15 cellular contexts compared by ENCODE assay signal in the genomic region with DNA sequence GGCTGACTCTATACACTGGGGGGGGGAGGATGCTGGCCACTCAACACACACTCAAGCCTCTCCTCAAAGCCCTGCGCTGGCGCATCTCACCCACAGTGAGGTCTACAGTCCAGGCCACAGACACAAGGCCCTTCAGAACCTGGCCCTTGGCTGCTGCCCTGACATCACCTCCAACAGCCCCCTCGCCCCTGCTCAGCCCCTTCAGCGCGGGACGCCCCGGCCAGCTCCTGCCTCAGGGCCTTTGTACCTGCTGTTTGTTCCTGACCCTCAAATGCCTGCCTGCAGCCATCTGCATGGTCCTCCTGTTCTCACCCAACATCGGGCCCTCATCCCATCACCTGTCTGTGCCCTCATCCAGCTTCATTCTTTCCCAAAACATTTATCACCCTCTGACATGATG.
DNase-seq lines count a peak whose midpoint lies in the region; TF ChIP-seq lines count a peak whose summit lies in the region.
"Had no signal": no experiment of that assay in that cellular context is flagged by ENCODE, and none has a peak within 500 bp of the region (broad histone marks: within the 10 kb centered on the region; RNA-seq: fewer than 3 reads in every experiment).

No MANE protein-coding gene starts in this region.

- H2AFZ ChIP-seq in H9 (ENCODE audit: low read length) = no peak overlapping the region
- H2AFZ ChIP-seq: GM23248 had no signal

- H3K27ac ChIP-seq in H9 (ENCODE audit: insufficient read length, low read depth, low read length) = no peak overlapping the region
- H3K27ac ChIP-seq: BLaER1 treated with 17β-estradiol and CSF1 and Interleukin-3, amounts not matched to agents 10 nM and 100 nM; GM23248; HL-60 had no signal

- peaks cover 8% of the 10 kb centered on the region for H3K9me3 Mint-ChIP-seq in activated T-cell treated with anti-CD3 and anti-CD28 coated beads, Interleukin-2, amount 50 U/mL, for 24 hours
- H3K9me3 Mint-ChIP-seq in H9 = peaks cover 7 to 13% of the 10 kb centered on the region in 2 experiments
- no peaks in the 10 kb centered on the region for H3K9me3 Mint-ChIP-seq in activated T-helper 1 cell treated with anti-CD3 and anti-CD28 coated beads, Interleukin-12 subunit alpha, Interleukin-12 subunit beta, Interleukin-2, Interleukin-4 antibody, amounts not matched to agents 30 ng/mL and 10 ng/mL and 1 ng/mL, durations not matched to agents 14 hours and 24 hours and 36 hours

- no peak overlapping the region for H4K5ac ChIP-seq in H9 (ENCODE audit: insufficient read length, low read depth, low read length)

- H4K20me1 ChIP-seq in H9 (ENCODE audit: control insufficient read depth, insufficient read depth, insufficient read length) = no peaks in the 10 kb centered on the region
- H4K20me1 ChIP-seq: BLaER1 treated with 17β-estradiol and CSF1 and Interleukin-3, amounts not matched to agents 10 nM and 100 nM had no signal

- peaks cover 4% of the 10 kb centered on the region; the same call in 1 of the 2 replicates for H3K4me1 ChIP-seq in H9 (ENCODE audit: insufficient read depth, low read length)

- H3K18ac ChIP-seq in H9 (ENCODE audit: insufficient read length, low read depth, low read length) = peak overlapping the region; percentile 25

- H3K9me3 ChIP-seq in H9 (ENCODE audit: control insufficient read depth, low read depth, low read length) = peaks cover 3% of the 10 kb centered on the region

- no peak overlapping the region for H3K4me2 ChIP-seq in H9 (ENCODE audit: insufficient read depth, insufficient read length, low read length)
- H3K4me2 ChIP-seq: BLaER1 treated with 17β-estradiol and CSF1 and Interleukin-3, amounts not matched to agents 10 nM and 100 nM had no signal

- no peak overlapping the region for H3T11ph ChIP-seq in H9 (ENCODE audit: low read length)

- TF ChIP-seq CTCF in H9 (conservative IDR thresholded peaks at IDR 0.05) = no peak

- no peaks in the 10 kb centered on the region for H3K27me3 ChIP-seq in H9 (ENCODE audit: insufficient read depth, low read length)

- WGBS in H9 (ENCODE audit: extremely low coverage, insufficient read length, low lambda C conversion rate) = no CpG with 5 or more reads among the region's 8 CpGs

- H3K14ac ChIP-seq in H9 (ENCODE audit: insufficient read depth, low read length) = no peak overlapping the region

- H3K36me3 Mint-ChIP-seq in activated T-cell treated with anti-CD3 and anti-CD28 coated beads, Interleukin-2, amount 50 U/mL, for 24 hours (ENCODE audit: low read depth) = no peaks in the 10 kb centered on the region
- H3K36me3 Mint-ChIP-seq in H9 (ENCODE audit: insufficient read depth in 1 of 3, low read depth in 3 of 3) = peaks cover 0 to 4% (median 3%) of the 10 kb centered on the region in 3 experiments; a peak in 2 of 7 replicates
- no peaks in the 10 kb centered on the region for H3K36me3 Mint-ChIP-seq in activated T-helper 1 cell treated with anti-CD3 and anti-CD28 coated beads, Interleukin-12 subunit alpha, Interleukin-12 subunit beta, Interleukin-2, Interleukin-4 antibody, amounts not matched to agents 30 ng/mL and 10 ng/mL and 1 ng/mL, durations not matched to agents 14 hours and 24 hours and 36 hours (ENCODE audit: low read depth)
- H3K36me3 Mint-ChIP-seq: CD4-positive, CD25-positive, alpha-beta regulatory T cell had no signal

- no peak overlapping the region for H2BK20ac ChIP-seq in H9 (ENCODE audit: low read depth, low read length, poor library complexity, severe bottlenecking)

- H3K27me3 Mint-ChIP-seq in activated T-cell treated with anti-CD3 and anti-CD28 coated beads, Interleukin-2, amount 50 U/mL, for 24 hours = peaks cover 7% of the 10 kb centered on the region
- peaks cover 2% of the 10 kb centered on the region; the same call in 1 of the 2 replicates for H3K27me3 Mint-ChIP-seq in H9 (ENCODE audit: low read depth)
- H3K27me3 Mint-ChIP-seq in activated T-helper 1 cell treated with anti-CD3 and anti-CD28 coated beads, Interleukin-12 subunit alpha, Interleukin-12 subunit beta, Interleukin-2, Interleukin-4 antibody, amounts not matched to agents 30 ng/mL and 10 ng/mL and 1 ng/mL, durations not matched to agents 14 hours and 24 hours and 36 hours (ENCODE audit: insufficient read depth) = no peaks in the 10 kb centered on the region

- no peaks in the 10 kb centered on the region for H3K79me2 ChIP-seq in H9 (ENCODE audit: insufficient read depth, low read length)

- H3K27ac Mint-ChIP-seq in activated T-cell treated with anti-CD3 and anti-CD28 coated beads, Interleukin-2, amount 50 U/mL, for 24 hours = no peak overlapping the region
- H3K27ac Mint-ChIP-seq in H9 = no peak overlapping the region
- no peak overlapping the region for H3K27ac Mint-ChIP-seq in activated T-helper 1 cell treated with anti-CD3 and anti-CD28 coated beads, Interleukin-12 subunit alpha, Interleukin-12 subunit beta, Interleukin-2, Interleukin-4 antibody, amounts not matched to agents 30 ng/mL and 10 ng/mL and 1 ng/mL, durations not matched to agents 14 hours and 24 hours and 36 hours
- H3K27ac Mint-ChIP-seq: CD4-positive, CD25-positive, alpha-beta regulatory T cell had no signal

- H2BK15ac ChIP-seq in H9 (ENCODE audit: low read depth, low read length) = no peak overlapping the region

- H3K23me2 ChIP-seq in H9 (ENCODE audit: insufficient read length, low read depth, low read length, poor library complexity, severe bottlenecking) = no peaks in the 10 kb centered on the region

- intact Hi-C loops in posterior vena cava (cut with DNase I) = no loop called here
- intact Hi-C loops in activated T-helper 1 cell treated with anti-CD3 and anti-CD28 coated beads, Interleukin-12 subunit alpha, Interleukin-12 subunit beta, Interleukin-2, Interleukin-4 antibody, amounts not matched to agents 30 ng/mL and 10 ng/mL and 1 ng/mL, durations not matched to agents 14 hours and 24 hours and 36 hours (cut with micrococcal nuclease) = no loop called here

- DNase-seq in activated T-cell treated with anti-CD3 and anti-CD28 coated beads, Interleukin-2, amount 50 U/mL, for 24 hours = peak; percentile 11
- DNase-seq in activated T-cell treated with anti-CD3 and anti-CD28 coated beads, Interleukin-2, amount 50 U/mL, for 1 hour = no peak
- DNase-seq in H9 (peak; percentile 10), mesenteric fat pad (ENCODE audit: low spot score) (peak; percentile 81), posterior vena cava (ENCODE audit: low spot score) (peak; percentile 50), NAMALWA (ENCODE audit: low spot score) (no peak), anterior cingulate cortex (lab: John Stamatoyannopoulos, UW) (no peak)
- DNase-seq in activated T-helper 1 cell treated with anti-CD3 and anti-CD28 coated beads, Interleukin-12 subunit alpha, Interleukin-12 subunit beta, Interleukin-2, Interleukin-4 antibody, amounts not matched to agents 30 ng/mL and 10 ng/mL and 1 ng/mL, durations not matched to agents 14 hours and 24 hours and 36 hours (ENCODE audit: low spot score) = no peak
- DNase-seq: ACHN; Calu3; CD4-positive, CD25-positive, alpha-beta regulatory T cell; DMS 273 treated with DMSO at 0.1 percent for 48 hours; GM23248 had no signal

- no peak overlapping the region for H4K91ac ChIP-seq in H9 (ENCODE audit: insufficient read length, low read depth, low read length)

- no peak overlapping the region for H3K9ac ChIP-seq in H9 (ENCODE audit: extremely low read depth, insufficient read length, low read length)
- H3K9ac ChIP-seq: BLaER1 treated with 17β-estradiol and CSF1 and Interleukin-3, amounts not matched to agents 10 nM and 100 nM; GM23248 had no signal

- no peak overlapping the region for H3K56ac ChIP-seq in H9 (ENCODE audit: insufficient read length, low read depth, low read length)

- H2BK5ac ChIP-seq in H9 (ENCODE audit: insufficient read length, low read length) = no peak overlapping the region

- H2BK120ac ChIP-seq in H9 (ENCODE audit: low read depth, low read length, poor library complexity, severe bottlenecking) = no peak overlapping the region

- no peaks in the 10 kb centered on the region for H3K4me1 Mint-ChIP-seq in activated T-cell treated with anti-CD3 and anti-CD28 coated beads, Interleukin-2, amount 50 U/mL, for 24 hours (ENCODE audit: low read depth)
- peaks cover 18 to 19% of the 10 kb centered on the region in 2 experiments for H3K4me1 Mint-ChIP-seq in H9
- H3K4me1 Mint-ChIP-seq in activated T-helper 1 cell treated with anti-CD3 and anti-CD28 coated beads, Interleukin-12 subunit alpha, Interleukin-12 subunit beta, Interleukin-2, Interleukin-4 antibody, amounts not matched to agents 30 ng/mL and 10 ng/mL and 1 ng/mL, durations not matched to agents 14 hours and 24 hours and 36 hours (ENCODE audit: low read depth) = no peaks in the 10 kb centered on the region

- no peak overlapping the region for H3K23ac ChIP-seq in H9 (ENCODE audit: insufficient read length, low read depth, low read length)

- H2BK12ac ChIP-seq in H9 (ENCODE audit: insufficient read length, low read depth, low read length) = no peak overlapping the region

- no peaks in the 10 kb centered on the region for H3K79me1 ChIP-seq in H9 (ENCODE audit: insufficient read depth, low read depth, low read length, poor library complexity, severe bottlenecking)

- H3K4ac ChIP-seq in H9 (ENCODE audit: low read depth, low read length) = no peak overlapping the region

- H2AK5ac ChIP-seq in H9 (ENCODE audit: insufficient read length, low read length) = no peak overlapping the region

- H4K8ac ChIP-seq in H9 (replicated peaks; ENCODE audit: insufficient read length, low read depth, low read length) = no peak overlapping the region

- H3K4me3 Mint-ChIP-seq in activated T-cell treated with anti-CD3 and anti-CD28 coated beads, Interleukin-2, amount 50 U/mL, for 24 hours = no peak overlapping the region
- no peak overlapping the region for H3K4me3 Mint-ChIP-seq in H9
- no peak overlapping the region for H3K4me3 Mint-ChIP-seq in activated T-helper 1 cell treated with anti-CD3 and anti-CD28 coated beads, Interleukin-12 subunit alpha, Interleukin-12 subunit beta, Interleukin-2, Interleukin-4 antibody, amounts not matched to agents 30 ng/mL and 10 ng/mL and 1 ng/mL, durations not matched to agents 14 hours and 24 hours and 36 hours
- H3K4me3 Mint-ChIP-seq: CD4-positive, CD25-positive, alpha-beta regulatory T cell had no signal

Comparison
In these comparisons a context has a peak if more than half of its experiments do, and no peak if none do; other contexts are left out.
1. DNase-seq: peak in activated T-cell treated with anti-CD3 and anti-CD28 coated beads, Interleukin-2, amount 50 U/mL, for 24 hours (single experiment), H9 (single experiment), mesenteric fat pad (single experiment) and posterior vena cava (single experiment); none in activated T-cell treated with anti-CD3 and anti-CD28 coated beads, Interleukin-2, amount 50 U/mL, for 1 hour (single experiment), NAMALWA (single experiment), activated T-helper 1 cell treated with anti-CD3 and anti-CD28 coated beads, Interleukin-12 subunit alpha, Interleukin-12 subunit beta, Interleukin-2, Interleukin-4 antibody, amounts not matched to agents 30 ng/mL and 10 ng/mL and 1 ng/mL, durations not matched to agents 14 hours and 24 hours and 36 hours (single experiment) and anterior cingulate cortex (0 of 58).